In genomic region chr3:51845129-51845528, GRCh38 we compare ENCODE assay signal across 29 cellular contexts. TPM values are rescaled to one million over a fixed set of nuclear protein-coding genes. Genes with fewer than 3 reads are reported as not detected.
"Had no signal": no experiment of that assay in that cellular context is flagged by ENCODE, and none has a peak within 500 bp of the region (broad histone marks: within the 10 kb centered on the region; RNA-seq: fewer than 3 reads in every experiment).

No MANE protein-coding gene starts in this region.

- H3K36me3 Mint-ChIP-seq: activated naive CD8-positive, alpha-beta T cell treated with anti-CD3 and anti-CD28 coated beads, Interleukin-2, amount 10 ng/mL, durations not matched to agents 7 days and 5 days had no signal

- H3K36me3 ChIP-seq: adrenal gland had no signal

- H3K27ac ChIP-seq: adrenal gland, SK-N-MC, VCaP had no signal

- H3K4me1 Mint-ChIP-seq: activated CD4-positive, alpha-beta T cell treated with anti-CD3 and anti-CD28 coated beads for 36 hours; activated naive CD8-positive, alpha-beta T cell treated with anti-CD3 and anti-CD28 coated beads, Interleukin-2, amount 10 ng/mL, durations not matched to agents 7 days and 5 days had no signal

- H3K4me3 Mint-ChIP-seq: activated CD4-positive, alpha-beta T cell treated with anti-CD3 and anti-CD28 coated beads for 36 hours; activated CD8-positive, alpha-beta T cell treated with anti-CD3 and anti-CD28 coated beads for 36 hours; activated naive CD8-positive, alpha-beta T cell treated with anti-CD3 and anti-CD28 coated beads, Interleukin-2, amount 10 ng/mL, durations not matched to agents 7 days and 5 days had no signal

- DNase-seq: activated CD4-positive, alpha-beta T cell treated with anti-CD3 and anti-CD28 coated beads for 36 hours; activated CD4-positive, alpha-beta T cell treated with anti-CD3 and anti-CD28 coated beads, Interleukin-2, amount 50 U/mL, for 1 hour; activated CD8-positive, alpha-beta memory T cell treated with anti-CD3 and anti-CD28 coated beads, Interleukin-2, amount 50 U/mL, for 4 hours; activated CD8-positive, alpha-beta T cell treated with anti-CD3 and anti-CD28 coated beads for 36 hours; activated naive CD4-positive, alpha-beta T cell treated with anti-CD3 and anti-CD28 coated beads, Interleukin-2, amount 50 U/mL, for 16 hours; activated naive CD8-positive, alpha-beta T cell treated with anti-CD3 and anti-CD28 coated beads, Interleukin-2, amount 10 ng/mL, durations not matched to agents 7 days and 5 days; activated T-cell treated with anti-CD3 and anti-CD28 coated beads, Interleukin-2, amount 50 U/mL, for 1 hour; adrenal gland; anterior cingulate cortex; Karpas-422; MM.1S; NCI-H1105 treated with DMSO at 0.1 percent for 48 hours; NCI-H1436 treated with DMSO at 0.1 percent for 48 hours; NCI-H187; NCI-H2081 treated with DMSO at 0.1 percent for 48 hours; NCI-H2171; NCI-H2227 treated with DMSO at 0.1 percent for 48 hours; NCI-H446 treated with DMSO at 0.1 percent for 48 hours; NCI-H524 treated with DMSO at 0.1 percent for 48 hours; NCI-H748 treated with DMSO at 0.1 percent for 48 hours; OCI-M1; RPMI8226; T-helper 1 cell had no signal

- H3K4me3 ChIP-seq: adrenal gland, SK-N-MC had no signal

- ATAC-seq: activated CD4-positive, alpha-beta T cell treated with anti-CD3 and anti-CD28 coated beads for 36 hours; activated CD8-positive, alpha-beta T cell treated with anti-CD3 and anti-CD28 coated beads for 36 hours; Panc1; Right ventricle myocardium inferior had no signal

- H3K27ac Mint-ChIP-seq: activated CD4-positive, alpha-beta T cell treated with anti-CD3 and anti-CD28 coated beads for 36 hours; activated CD8-positive, alpha-beta T cell treated with anti-CD3 and anti-CD28 coated beads for 36 hours; activated naive CD8-positive, alpha-beta T cell treated with anti-CD3 and anti-CD28 coated beads, Interleukin-2, amount 10 ng/mL, durations not matched to agents 7 days and 5 days had no signal

- H3K27me3 ChIP-seq: adrenal gland had no signal

- H3K4me1 ChIP-seq: adrenal gland had no signal

RNA-seq across cellular contexts. Expression of gene IQCF2, which starts 16.3 kb away (rescaled TPM):
- total RNA-seq: activated CD4-positive, alpha-beta T cell treated with anti-CD3 and anti-CD28 coated beads for 36 hours; activated CD8-positive, alpha-beta T cell treated with anti-CD3 and anti-CD28 coated beads for 36 hours; activated naive CD8-positive, alpha-beta T cell treated with anti-CD3 and anti-CD28 coated beads, Interleukin-2, amount 10 ng/mL, durations not matched to agents 7 days and 5 days; adrenal gland; cardiac septum; Right ventricle myocardium inferior; T-helper 2 cell treated with Interferon-gamma antibody and Interleukin-4, amounts not matched to agents 100 ng/mL and 5 ng/mL, for 36 hours had no signal
- polyA plus RNA-seq: adrenal gland had no signal

RNA-seq across cellular contexts. Expression of gene IQCF5, which starts 30.3 kb away (rescaled TPM):
- total RNA-seq: activated CD4-positive, alpha-beta T cell treated with anti-CD3 and anti-CD28 coated beads for 36 hours; activated CD8-positive, alpha-beta T cell treated with anti-CD3 and anti-CD28 coated beads for 36 hours; activated naive CD8-positive, alpha-beta T cell treated with anti-CD3 and anti-CD28 coated beads, Interleukin-2, amount 10 ng/mL, durations not matched to agents 7 days and 5 days; adrenal gland; cardiac septum; Right ventricle myocardium inferior; T-helper 2 cell treated with Interferon-gamma antibody and Interleukin-4, amounts not matched to agents 100 ng/mL and 5 ng/mL, for 36 hours had no signal
- polyA plus RNA-seq: adrenal gland had no signal

RNA-seq across cellular contexts. Expression of gene IQCF1, which starts 58.0 kb away (rescaled TPM):
- total RNA-seq: activated CD4-positive, alpha-beta T cell treated with anti-CD3 and anti-CD28 coated beads for 36 hours; activated CD8-positive, alpha-beta T cell treated with anti-CD3 and anti-CD28 coated beads for 36 hours; activated naive CD8-positive, alpha-beta T cell treated with anti-CD3 and anti-CD28 coated beads, Interleukin-2, amount 10 ng/mL, durations not matched to agents 7 days and 5 days; adrenal gland; cardiac septum; Right ventricle myocardium inferior; T-helper 2 cell treated with Interferon-gamma antibody and Interleukin-4, amounts not matched to agents 100 ng/mL and 5 ng/mL, for 36 hours had no signal
- polyA plus RNA-seq: adrenal gland had no signal
